18 cellular contexts compared by ENCODE assay signal in the genomic region with DNA sequence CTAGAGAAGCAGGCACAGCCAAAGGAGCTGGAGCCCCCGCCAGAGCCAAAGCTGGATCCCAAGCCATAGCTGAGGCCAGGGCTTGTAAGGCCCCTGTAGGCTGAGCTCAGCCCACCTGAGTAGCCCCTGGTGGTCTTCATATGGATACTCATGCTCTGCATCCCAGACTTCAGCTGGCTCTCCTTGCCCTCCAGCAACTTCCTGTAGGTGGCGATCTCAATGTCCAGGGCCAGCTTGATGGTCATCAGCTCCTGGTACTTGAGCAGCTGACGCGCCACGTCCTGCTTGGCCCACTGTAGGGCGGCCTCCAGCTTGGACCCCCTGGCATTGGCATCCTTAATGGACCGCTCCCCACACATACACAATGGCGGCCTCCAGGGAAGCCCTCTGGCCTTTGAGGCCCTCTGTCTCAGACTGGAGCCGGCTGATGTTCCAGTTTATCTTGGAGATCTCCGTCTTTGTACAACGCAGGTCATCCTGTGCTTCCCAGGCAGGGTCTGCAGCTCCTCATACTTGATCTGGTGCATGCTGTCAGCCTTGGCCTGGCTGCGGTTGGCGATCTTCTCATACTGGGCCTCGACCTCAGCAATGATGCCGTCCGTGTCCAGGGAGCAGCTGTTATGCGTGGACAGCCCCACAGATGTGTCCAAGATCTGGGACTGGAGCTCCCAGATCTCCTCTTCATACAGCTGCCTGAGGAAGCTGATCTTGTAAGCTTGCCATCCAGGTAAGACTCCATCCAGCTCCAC. TPM values are rescaled to one million over a fixed set of nuclear protein-coding genes. Genes with fewer than 3 reads are reported as not detected.
DNase-seq lines count a peak whose midpoint lies in the region; ATAC-seq, FAIRE-seq and TF ChIP-seq lines count a peak whose summit lies in the region.
"Had no signal": no experiment of that assay in that cellular context is flagged by ENCODE, and none has a peak within 500 bp of the region (broad histone marks: within the 10 kb centered on the region; RNA-seq: fewer than 3 reads in every experiment).

No MANE protein-coding gene starts in this region.

- H3K27me3 Mint-ChIP-seq in T-helper 17 cell = no peaks in the 10 kb centered on the region

- no peak overlapping the region for H3K4me2 ChIP-seq in A549

- no peak for FAIRE-seq in A549 (lab: Jason Lieb, UNC)

- H3K36me3 Mint-ChIP-seq in T-helper 17 cell (ENCODE audit: low read depth) = peaks cover 4% of the 10 kb centered on the region

- H3K27ac Mint-ChIP-seq in T-helper 17 cell = peak overlapping the region; percentile 48
- H3K27ac Mint-ChIP-seq: nephron had no signal

- POLR2A ChIA-PET in A549 (lab: Yijun Ruan, JAX) = no interaction called here

- no peak for TF ChIP-seq RAD21 in A549 (conservative IDR thresholded peaks at IDR 0.05 in 1 of 2, IDR thresholded peaks at IDR 0.05 in 1 of 2)

- H3K9me3 ChIP-seq in A549 (peaks cover 38% of the 10 kb centered on the region; the same call in 2 of the 3 replicates), T-helper 17 cell (ENCODE audit: control insufficient read depth, low read length, poor library complexity, severe bottlenecking) (no peaks in the 10 kb centered on the region)

- H3K4me3 Mint-ChIP-seq in T-helper 17 cell = no peak overlapping the region
- H3K4me3 Mint-ChIP-seq: nephron had no signal

- peak; percentile 30 to 31; a peak in 1 of 6 replicates for ATAC-seq in A549
- no peak for ATAC-seq in T-helper 17 cell
- ATAC-seq in GM19395 (IDR thresholded peaks at IDR 0.05; ENCODE audit: unreplicated experiment) = no peak
- ATAC-seq in HG03469 (IDR thresholded peaks at IDR 0.05; ENCODE audit: unreplicated experiment) = no peak
- ATAC-seq: gastrocnemius medialis had no signal

- H3K27ac ChIP-seq in A549 = no peak overlapping the region
- H3K27ac ChIP-seq: coronary artery, gastrocnemius medialis had no signal

- H3K4me3 ChIP-seq in A549 (no peak overlapping the region), GM12864 (ENCODE audit: low read depth, low read length) (no peak overlapping the region)
- H3K4me3 ChIP-seq: coronary artery, gastrocnemius medialis had no signal

- H3K4me1 ChIP-seq in A549 = no peaks in the 10 kb centered on the region
- H3K4me1 ChIP-seq: gastrocnemius medialis had no signal

- H3K4me1 Mint-ChIP-seq in T-helper 17 cell = peaks cover 6% of the 10 kb centered on the region
- H3K4me1 Mint-ChIP-seq: nephron had no signal

- DNase-seq in A549 (ENCODE audit: low read depth in 1 of 2, low spot score in 1 of 2) (no peak), GM12864 (ENCODE audit: low read depth) (no peak), T-helper 17 cell (no peak), iPS-NIHi7 (ENCODE audit: extremely low spot score) (peak; percentile 26), NCI-H82 treated with DMSO at 0.1 percent for 48 hours (lab: John Stamatoyannopoulos, UW; ENCODE audit: unreplicated experiment) (no peak)
- no peak for DNase-seq in stimulated activated CD4-positive, alpha-beta T cell treated with anti-CD3 and anti-CD28 coated beads, Interleukin-2, amount 100 ng/mL, for 24 hours
- DNase-seq: activated gamma-delta T cell; gastrocnemius medialis; GF-D8; NCI-H2171; NCI-H774; stimulated activated CD4-positive, alpha-beta T cell treated with anti-CD3 and anti-CD28 coated beads, Interleukin-15, amount 100 ng/mL, for 24 hours had no signal

- no peak for TF ChIP-seq POLR2A in A549 (IDR thresholded peaks at IDR 0.05; ENCODE audit: low read length)

- TF ChIP-seq CTCF in A549 (IDR thresholded peaks at IDR 0.05) = no peak
- TF ChIP-seq CTCF in GM12864 (IDR thresholded peaks at IDR 0.05; ENCODE audit: low read depth, low read length, missing control alignments) = peak; percentile 9

- TF ChIP-seq EP300 in A549 (IDR thresholded peaks at IDR 0.05) = no peak

- WGBS in A549 (ENCODE audit: missing lambda C conversion rate) = 74% methylated on average over 16 of the region's 17 CpGs

- CTCF ChIA-PET in A549 (lab: Yijun Ruan, JAX) = interaction anchor here (0.9 to 1.7 kb wide), 3 partner anchors 12 to 106 kb away, joined by 3 to 4 read pairs (median 3); no protein-coding TSS in a partner anchor

TF ChIP-seq in A549, 52 proteins besides CTCF, POLR2A, EP300 and RAD21:
- no peak for TF ChIP-seq ZSCAN20 (CRISPR knock-in tag; IDR thresholded peaks at IDR 0.05)
- TF ChIP-seq MAZ (IDR thresholded peaks at IDR 0.05; ENCODE audit: borderline replicate concordance, low read depth, low read length) = no peak
- TF ChIP-seq EHMT2 (IDR thresholded peaks at IDR 0.05; ENCODE audit: low read depth) = no peak

RNA-seq across cellular contexts. Expression of a gene that starts 28.9 kb away (rescaled TPM):
- polyA plus RNA-seq in A549 (2011; rRNA removed) (not detected in 2 replicates), A549 (2017; fragmentation: RNase III; extraction: RNeasy Plus Mini Kit Qiagen cat#74134 plus additional on column Dnase treatment) (not detected in 3 replicates)
- not detected in 2 replicates for polyA plus RNA-seq in A549 (2012; cell fraction: cytosol; rRNA removed)
- polyA plus RNA-seq in A549 (2012; cell fraction: nucleus; rRNA removed) = not detected in 2 replicates
- polyA minus RNA-seq in A549 (2011; rRNA and poly(A)+ RNA removed) = under 0.01 TPM in 1 of 2 replicates, not detected in the other
- 100 to 1,000 TPM; 106 to 113 TPM for total RNA-seq in T-helper 17 cell
- total RNA-seq: lung microvascular endothelial cell had no signal

RNA-seq across cellular contexts. Expression of a gene that starts 32.8 kb away (rescaled TPM):
- polyA plus RNA-seq in A549 (2011; rRNA removed) (not detected in 2 replicates), A549 (2017; fragmentation: RNase III; extraction: RNeasy Plus Mini Kit Qiagen cat#74134 plus additional on column Dnase treatment) (not detected in 3 replicates)
- not detected in 2 replicates for polyA plus RNA-seq in A549 (2012; cell fraction: cytosol; rRNA removed)
- polyA plus RNA-seq in A549 (2012; cell fraction: nucleus; rRNA removed) = not detected in 2 replicates
- polyA minus RNA-seq in A549 (2011; rRNA and poly(A)+ RNA removed) = not detected in 2 replicates
- total RNA-seq in T-helper 17 cell = under 1 TPM in 1 of 2 donors, not detected in 1; 0.37 TPM
- total RNA-seq: gastrocnemius medialis, lung microvascular endothelial cell, renal cortical epithelial cell had no signal

Comparison
In these comparisons a context has a peak if more than half of its experiments do, and no peak if none do; other contexts are left out.
1. ATAC-seq: peak in A549 (2 of 2); none in T-helper 17 cell (single experiment), GM19395 (single experiment) and HG03469 (single experiment).